In the genomic region with DNA sequence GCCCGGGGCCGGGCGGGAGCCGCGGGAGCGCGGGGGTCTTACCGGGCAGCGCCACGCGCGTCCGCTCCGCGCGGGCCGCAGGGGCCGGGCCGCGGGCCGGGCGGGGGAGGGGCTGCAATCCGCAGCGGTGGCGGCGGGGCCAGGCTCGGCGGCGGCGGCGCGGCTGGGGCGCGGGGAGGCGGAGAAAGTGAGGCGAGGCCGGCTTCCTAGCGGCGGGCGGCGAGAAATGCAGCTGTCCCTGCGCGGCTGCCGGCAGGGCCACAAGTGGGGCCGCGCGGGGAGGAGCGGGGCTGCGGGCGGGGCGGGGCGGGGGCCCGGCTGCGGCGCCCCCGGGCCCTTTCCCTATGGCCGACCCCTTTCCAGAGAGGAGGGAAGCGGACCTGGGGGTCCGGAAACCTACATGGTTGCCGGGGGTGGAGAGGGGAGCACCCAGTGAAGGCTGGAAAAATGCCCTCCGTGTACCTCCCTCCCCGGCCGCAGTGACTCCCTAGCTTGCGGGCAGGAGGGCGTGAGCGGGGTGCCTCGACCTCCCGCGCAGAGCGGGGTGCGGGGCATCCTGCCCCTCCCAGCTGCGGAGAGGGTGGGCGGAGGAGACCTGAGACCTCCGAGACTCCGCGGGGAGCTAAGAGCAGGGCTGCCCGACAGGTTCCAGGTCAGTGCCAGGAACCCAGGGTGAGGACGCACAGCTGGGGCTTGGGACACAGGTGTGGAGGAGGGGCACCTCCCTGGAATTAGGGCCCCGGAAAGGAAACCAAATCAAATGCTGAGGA, we compare ENCODE assay signal across 8 cellular contexts. TPM values are rescaled to one million over a fixed set of nuclear protein-coding genes. Genes with fewer than 3 reads are reported as not detected.
DNase-seq lines count a peak whose midpoint lies in the region; ATAC-seq and TF ChIP-seq lines count a peak whose summit lies in the region.

A gene with protein sequence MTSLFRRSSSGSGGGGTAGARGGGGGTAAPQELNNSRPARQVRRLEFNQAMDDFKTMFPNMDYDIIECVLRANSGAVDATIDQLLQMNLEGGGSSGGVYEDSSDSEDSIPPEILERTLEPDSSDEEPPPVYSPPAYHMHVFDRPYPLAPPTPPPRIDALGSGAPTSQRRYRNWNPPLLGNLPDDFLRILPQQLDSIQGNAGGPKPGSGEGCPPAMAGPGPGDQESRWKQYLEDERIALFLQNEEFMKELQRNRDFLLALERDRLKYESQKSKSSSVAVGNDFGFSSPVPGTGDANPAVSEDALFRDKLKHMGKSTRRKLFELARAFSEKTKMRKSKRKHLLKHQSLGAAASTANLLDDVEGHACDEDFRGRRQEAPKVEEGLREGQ (minus strand): TSS at position 230 of the 770 bp plus-strand sequence. CDS start 69,848 bp downstream, outside the sequence.

- TF ChIP-seq CTCF in lower lobe of right lung (IDR thresholded peaks at IDR 0.05): peak; percentile 34

- H3K4me1 ChIP-seq in BLaER1 treated with 17β-estradiol and CSF1 and Interleukin-3, amounts not matched to agents 10 nM and 100 nM: peaks cover 38 to 56% (median 48%) of the 10 kb centered on the region in 10 experiments
- H3K4me1 ChIP-seq in ectodermal cell (ENCODE audit: control insufficient read depth, insufficient read depth, low read length): peaks cover 21% of the 10 kb centered on the region
- peaks cover 50% of the 10 kb centered on the region for H3K4me1 ChIP-seq in lower lobe of right lung

- H4K20me1 ChIP-seq in BLaER1 treated with 17β-estradiol and CSF1 and Interleukin-3, amounts not matched to agents 10 nM and 100 nM: peaks cover 0 to 20% (median 7%) of the 10 kb centered on the region in 11 experiments; a peak in 9 of 22 replicates

- POLR2A ChIA-PET in activated CD4-positive, alpha-beta memory T cell treated with anti-CD3 and anti-CD28 coated beads for 36 hours (lab: Charles Lee): interaction anchor here (1.2 kb wide), 1 partner anchor 39 kb away, joined by 3 read pairs; no protein-coding TSS in a partner anchor

- no peaks in the 10 kb centered on the region for H3K36me3 ChIP-seq in BLaER1 treated with 17β-estradiol and CSF1 and Interleukin-3, amounts not matched to agents 10 nM and 100 nM
- H3K36me3 ChIP-seq in ectodermal cell (ENCODE audit: control insufficient read depth, insufficient read depth, low read length): no peaks in the 10 kb centered on the region
- no peaks in the 10 kb centered on the region for H3K36me3 ChIP-seq in lower lobe of right lung

- intact Hi-C loops in activated CD4-positive, alpha-beta memory T cell treated with anti-CD3 and anti-CD28 coated beads for 36 hours (cut with micrococcal nuclease): no loop called here
- intact Hi-C loops in lower lobe of right lung (cut with DNase I): no loop called here

- H3K36me3 Mint-ChIP-seq in activated CD4-positive, alpha-beta memory T cell treated with anti-CD3 and anti-CD28 coated beads for 36 hours: no peaks in the 10 kb centered on the region

- peak within 1 kb of the TSS; percentile 48 for H3K4me3 Mint-ChIP-seq in activated CD4-positive, alpha-beta memory T cell treated with anti-CD3 and anti-CD28 coated beads for 36 hours

- H3K9me3 Mint-ChIP-seq in activated CD4-positive, alpha-beta memory T cell treated with anti-CD3 and anti-CD28 coated beads for 36 hours: no peaks in the 10 kb centered on the region

- peaks cover 21 to 49% (median 42%) of the 10 kb centered on the region in 11 experiments for H3K27me3 ChIP-seq in BLaER1 treated with 17β-estradiol and CSF1 and Interleukin-3, amounts not matched to agents 10 nM and 100 nM
- H3K27me3 ChIP-seq in ectodermal cell (ENCODE audit: control insufficient read depth, insufficient read depth, low read length, poor library complexity, severe bottlenecking) (peaks cover 32% of the 10 kb centered on the region), lower lobe of right lung (ENCODE audit: low read depth) (no peaks in the 10 kb centered on the region)

- H3K4me2 ChIP-seq in BLaER1 treated with 17β-estradiol and CSF1 and Interleukin-3, amounts not matched to agents 10 nM and 100 nM: peak within 1 kb of the TSS; percentile 92 to 100 (median 98)

- WGBS in ectodermal cell, 2 experiments: 1% methylated on average over 79 of the region's 79 CpGs

- peak; percentile 55 for ATAC-seq in GM21723 (IDR thresholded peaks at IDR 0.05; ENCODE audit: unreplicated experiment)
- peak; percentile 89 to 91 for ATAC-seq in lower lobe of right lung
- ATAC-seq in GM21447 (IDR thresholded peaks at IDR 0.05; ENCODE audit: unreplicated experiment): no peak

- H3K27ac ChIP-seq in BLaER1 treated with 17β-estradiol and CSF1 and Interleukin-3, amounts not matched to agents 10 nM and 100 nM: peak within 1 kb of the TSS; percentile 52 to 81 (median 72)
- H3K27ac ChIP-seq in ectodermal cell (ENCODE audit: insufficient read depth, low read depth, low read length, poor library complexity, severe bottlenecking) (no peak within 1 kb of the TSS), lower lobe of right lung (peak within 1 kb of the TSS; percentile 93)

- DNase-seq in NCI-H2227 (lab: John Stamatoyannopoulos, UW; ENCODE audit: unreplicated experiment) (peak; percentile 83), lower lobe of right lung (peak; percentile 89)
- peak; percentile 74 for DNase-seq in activated CD4-positive, alpha-beta memory T cell treated with anti-CD3 and anti-CD28 coated beads for 36 hours
- peak in 2 of 3 donors; percentile 47 to 57 for DNase-seq in stimulated activated CD4-positive, alpha-beta T cell treated with anti-CD3 and anti-CD28 coated beads, TNF-alpha, amount 100 ng/mL, for 1 hour (ENCODE audit: low read depth in 3 of 3, low spot score in 1 of 3)

- H3K4me1 Mint-ChIP-seq in activated CD4-positive, alpha-beta memory T cell treated with anti-CD3 and anti-CD28 coated beads for 36 hours (ENCODE audit: low read depth): peaks cover 24% of the 10 kb centered on the region

- H3K27ac Mint-ChIP-seq in activated CD4-positive, alpha-beta memory T cell treated with anti-CD3 and anti-CD28 coated beads for 36 hours: no peak within 1 kb of the TSS

- H3K27me3 Mint-ChIP-seq in activated CD4-positive, alpha-beta memory T cell treated with anti-CD3 and anti-CD28 coated beads for 36 hours: peaks cover 16% of the 10 kb centered on the region

- peak within 1 kb of the TSS; percentile 72 to 92 (median 83) for H3K9ac ChIP-seq in BLaER1 treated with 17β-estradiol and CSF1 and Interleukin-3, amounts not matched to agents 10 nM and 100 nM

- CTCF ChIA-PET in activated CD4-positive, alpha-beta memory T cell treated with anti-CD3 and anti-CD28 coated beads for 36 hours (lab: Charles Lee): interaction anchor here (1.1 to 2.8 kb wide), 9 partner anchors 8 to 95 kb away, joined by 3 to 11 read pairs (median 4); partner anchors contain the start of gene VEZF1

- peak within 1 kb of the TSS; percentile 66 to 86 (median 71) for H3K4me3 ChIP-seq in BLaER1 treated with 17β-estradiol and CSF1 and Interleukin-3, amounts not matched to agents 10 nM and 100 nM
- H3K4me3 ChIP-seq in ectodermal cell (ENCODE audit: insufficient read depth, low read depth, low read length): peak within 1 kb of the TSS; percentile 64
- H3K4me3 ChIP-seq in lower lobe of right lung: peak within 1 kb of the TSS; percentile 77

- H3K9me3 ChIP-seq in BLaER1 treated with 17β-estradiol and CSF1 and Interleukin-3, amounts not matched to agents 10 nM and 100 nM (replicated peaks in 1 of 11): no peaks in the 10 kb centered on the region
- no peaks in the 10 kb centered on the region for H3K9me3 ChIP-seq in ectodermal cell (ENCODE audit: control insufficient read depth, low read length)
- H3K9me3 ChIP-seq in lower lobe of right lung: no peaks in the 10 kb centered on the region

RNA-seq across cellular contexts. Expression of the gene that starts here (rescaled TPM):
- total RNA-seq in activated CD4-positive, alpha-beta memory T cell treated with anti-CD3 and anti-CD28 coated beads for 36 hours: under 1 TPM; 0.29 to 0.36 TPM
- polyA plus RNA-seq in ectodermal cell (2013, experiment 1 of 4): 32.6 TPM
- polyA plus RNA-seq in ectodermal cell (2013, experiment 2 of 4): 26.0 TPM
- polyA plus RNA-seq in ectodermal cell (2013, experiment 3 of 4): 19.9 TPM
- polyA plus RNA-seq in ectodermal cell (2013, experiment 4 of 4): 21.5 TPM
- total RNA-seq in lower lobe of right lung: 42.8 TPM

Comparison
In these comparisons a context has a peak if more than half of its experiments do, and no peak if none do; other contexts are left out.
1. RNA of the gene that starts here (total RNA-seq): 42.8 TPM in lower lobe of right lung (single experiment); 0.29 to 0.36 TPM in activated CD4-positive, alpha-beta memory T cell treated with anti-CD3 and anti-CD28 coated beads for 36 hours; every median in the first group is over 10 times any median in the second.
2. Peak in DNase-seq in activated CD4-positive, alpha-beta memory T cell treated with anti-CD3 and anti-CD28 coated beads for 36 hours; RNA of the gene not detected or under 1 TPM.
3. Peak in every context shown above with its lines, with median percentiles within 50 percentile points of each other: H3K4me3 ChIP-seq and DNase-seq.